Comparison of ENCODE assay signal across 10 cellular contexts in genomic region chr9:130663258-130664171, GRCh38. TPM values are rescaled to one million over a fixed set of nuclear protein-coding genes. Genes with fewer than 3 reads are reported as not detected.
A peak's percentile ranks its signal among the peaks of the same experiment; 100 is the strongest.
DNase-seq lines count a peak whose midpoint lies in the region; ATAC-seq, FAIRE-seq and TF ChIP-seq lines count a peak whose summit lies in the region.
"Had no signal": no experiment of that assay in that cellular context is flagged by ENCODE, and none has a peak within 500 bp of the region (broad histone marks: within the 10 kb centered on the region; RNA-seq: fewer than 3 reads in every experiment).

No MANE protein-coding gene starts in this region.

- no peaks in the 10 kb centered on the region for H3K9me3 ChIP-seq in HepG2 (ENCODE audit: low read length)
- no peaks in the 10 kb centered on the region for H3K9me3 ChIP-seq in vagina

- DNase-seq in stimulated activated CD4-positive, alpha-beta T cell treated with anti-CD3 and anti-CD28 coated beads, Interleukin-15, amount 100 ng/mL, for 24 hours: peak; percentile 44
- no peak for DNase-seq in stimulated activated CD4-positive, alpha-beta T cell treated with anti-CD3 and anti-CD28 coated beads, Interleukin-2, amount 100 ng/mL, for 48 hours
- DNase-seq in activated naive CD4-positive, alpha-beta T cell treated with anti-CD3 and anti-CD28 coated beads, Interleukin-2, amount 50 U/mL, for 16 hours: peak; percentile 32
- DNase-seq in HepG2 (ENCODE audit: low spot score) (no peak), midbrain (lab: John Stamatoyannopoulos, UW) (no peak), islet precursor cell (no peak), vagina (ENCODE audit: extremely low spot score in 2 of 2) (no peak)

- no TSS peak for BruUV-seq in HepG2 (replicated peaks; lab: Mats Ljungman, UMichigan)

- intact Hi-C loops in HepG2 (cut with micrococcal nuclease; ENCODE audit: unreplicated experiment) (no loop called here), vagina (cut with DNase I) (no loop called here)

- WGBS in HepG2 (ENCODE audit: low lambda C conversion rate): 30% methylated on average over 40 of the region's 80 CpGs

- no peak for FAIRE-seq in HepG2 (lab: Jason Lieb, UNC)
- FAIRE-seq: G401.6 had no signal

- no peak overlapping the region for H3K27ac ChIP-seq in HepG2 (ENCODE audit: extremely low read length, insufficient read depth, low read length)
- no peak overlapping the region for H3K27ac ChIP-seq in vagina

- no peak for TF ChIP-seq RAD21 in HepG2 (CRISPR knock-in tag; IDR thresholded peaks at IDR 0.05)

- in situ Hi-C loops in HepG2 (cut with HindIII; ENCODE audit: extremely low pct_ligation_motif_present, low pct_unique_long_range_greater_than_20kb): no loop called here

- no peak for TF ChIP-seq EP300 in HepG2 (IDR thresholded peaks at IDR 0.05; ENCODE audit: low read depth in 2 of 2, low read length in 2 of 2)
- TF ChIP-seq EP300 in HepG2 (CRISPR knock-in tag; IDR thresholded peaks at IDR 0.05; ENCODE audit: borderline replicate concordance): no peak

- H3K4me1 ChIP-seq in HepG2 (ENCODE audit: insufficient read depth, low read length): peaks cover 26% of the 10 kb centered on the region
- H3K4me1 ChIP-seq in vagina: peaks cover 76% of the 10 kb centered on the region

- H3K4me2 ChIP-seq in HepG2 (ENCODE audit: low read depth, low read length): peak overlapping the region; percentile 36

- H3K36me3 ChIP-seq in HepG2 (replicated peaks in 1 of 2; ENCODE audit: control insufficient read depth in 1 of 2, insufficient read depth in 2 of 2, low read length in 2 of 2) (no peaks in the 10 kb centered on the region), vagina (no peaks in the 10 kb centered on the region)

- TF ChIP-seq CTCF in HepG2 (CRISPR knock-in tag; IDR thresholded peaks at IDR 0.05): no peak
- no peak for TF ChIP-seq CTCF in vagina (IDR thresholded peaks at IDR 0.05)

- POLR2A ChIA-PET in HepG2 (lab: Yijun Ruan, JAX): interaction anchor here (1.0 kb wide), 1 partner anchor 19 kb away, joined by 3 read pairs; no protein-coding TSS in a partner anchor

- ATAC-seq in HepG2 (peak; percentile 65), HG03469 (IDR thresholded peaks at IDR 0.05; ENCODE audit: unreplicated experiment) (no peak)
- ATAC-seq: HCT116 had no signal

- H4K20me1 ChIP-seq in HepG2 (ENCODE audit: insufficient read depth, low read length): peaks cover 4% of the 10 kb centered on the region; the same call in 1 of the 2 replicates

- peak overlapping the region in 1 of 3 experiments; percentile 40; a peak in 1 of 6 replicates for H3K4me3 ChIP-seq in HepG2 (replicated peaks in 1 of 3; ENCODE audit: insufficient read depth in 1 of 3, low read depth in 2 of 3, low read length in 3 of 3)
- H3K4me3 ChIP-seq in vagina: peak overlapping the region in 1 of 2 donors; percentile 36

- no peak overlapping the region for H2AFZ ChIP-seq in HepG2 (ENCODE audit: low read length)

- TF ChIP-seq POLR2A in HepG2 (IDR thresholded peaks at IDR 0.05; ENCODE audit: insufficient read depth in 1 of 2, low read depth in 2 of 2, low read length in 2 of 2) (no peak), vagina (IDR thresholded peaks at IDR 0.05) (no peak)

- H3K79me2 ChIP-seq in HepG2 (ENCODE audit: insufficient read depth, low read length): no peaks in the 10 kb centered on the region

- CTCF ChIA-PET in HepG2 (lab: Yijun Ruan, JAX; ENCODE audit: low intra/inter-chr PET ratio, low total read pairs): no interaction called here

- no peak overlapping the region for H3K9ac ChIP-seq in HepG2 (ENCODE audit: insufficient read depth, low read depth, low read length)

- H3K27me3 ChIP-seq in HepG2 (ENCODE audit: control insufficient read depth in 1 of 2, insufficient read depth in 2 of 2, low read length in 2 of 2): peaks cover 29 to 96% of the 10 kb centered on the region in 2 experiments
- peaks cover 46% of the 10 kb centered on the region for H3K27me3 ChIP-seq in vagina

TF ChIP-seq in HepG2, 621 proteins besides CTCF, POLR2A, EP300 and RAD21 (continues in another document):
- TF ChIP-seq NFYB (CRISPR knock-in tag; IDR thresholded peaks at IDR 0.05): no peak
- TF ChIP-seq, protein P1, sequence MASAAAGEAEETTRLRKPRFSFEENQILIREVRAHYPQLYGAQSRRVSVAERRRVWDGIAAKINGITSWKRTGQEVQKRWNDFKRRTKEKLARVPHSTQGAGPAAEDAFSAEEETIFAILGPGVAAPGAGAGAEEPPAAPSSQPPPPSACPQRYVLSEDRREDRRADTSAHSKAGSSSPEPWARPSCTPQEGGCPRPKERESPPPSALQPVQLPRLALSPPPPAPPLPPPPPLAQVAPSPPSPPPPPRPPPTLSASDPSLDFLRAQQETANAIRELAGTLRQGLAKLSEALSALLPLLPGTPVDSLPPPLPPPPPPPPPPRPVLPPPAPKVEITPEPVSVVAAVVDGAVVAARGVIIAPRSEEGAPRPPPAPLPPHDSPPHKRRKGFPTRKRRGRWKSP (CRISPR knock-in tag; IDR thresholded peaks at IDR 0.05): no peak
- TF ChIP-seq HNRNPLL (IDR thresholded peaks at IDR 0.05; ENCODE audit: low read depth, low read length, poor library complexity, severe bottlenecking): no peak
- peak; percentile 96 for TF ChIP-seq ZNF777 (CRISPR knock-in tag; IDR thresholded peaks at IDR 0.05)
- TF ChIP-seq ARNT2 (CRISPR knock-in tag; IDR thresholded peaks at IDR 0.05; ENCODE audit: low read depth): no peak
- peak; percentile 42; the same call in 1 of the 2 replicates for TF ChIP-seq BCL6 (CRISPR knock-in tag; IDR thresholded peaks at IDR 0.05)

RNA-seq across cellular contexts. Expression of gene PRDM12, which starts 0.9 kb away (rescaled TPM):
- total RNA-seq in HepG2 (2016; rRNA removed; fragmentation: Illumina TruSeq; extraction: Trizol) (0.04 TPM in 1 of 2 replicates, not detected in the other), vagina (not detected)
- not detected in 2 replicates for total RNA-seq in HepG2 (2016; cell fraction: cytosol; rRNA removed; fragmentation: Illumina TruSeq; extraction: Trizol; ENCODE audit: low read depth)
- 0.09 TPM in 1 of 2 replicates, not detected in the other for total RNA-seq in HepG2 (2016; cell fraction: insoluble cytoplasmic fraction; rRNA removed; fragmentation: Illumina TruSeq; extraction: Trizol)
- 0.15 TPM in 1 of 2 replicates, not detected in the other for total RNA-seq in HepG2 (2016; cell fraction: membrane; rRNA removed; fragmentation: Illumina TruSeq; extraction: Trizol)
- not detected in 2 replicates for total RNA-seq in HepG2 (2016; cell fraction: nucleus; rRNA removed; fragmentation: Illumina TruSeq; extraction: Trizol)
- polyA plus RNA-seq in HepG2 (2011; rRNA removed): 0.07 and 0.08 TPM in 2 replicates
- 0.08 and 0.12 TPM in 2 replicates for polyA plus RNA-seq in HepG2 (2011; cell fraction: cytosol; rRNA removed)
- polyA plus RNA-seq in HepG2 (2011; cell fraction: nucleus; rRNA removed): 0.13 and 0.19 TPM in 2 replicates
- polyA plus RNA-seq in HepG2 (2012): 0.17 and 0.27 TPM in 2 replicates
- 0.08 and 0.09 TPM in 2 replicates for polyA plus RNA-seq in HepG2 (2016; cell fraction: cytosol; fragmentation: Illumina TruSeq; extraction: Trizol; ENCODE audit: low read depth)
- polyA plus RNA-seq in HepG2 (2016; cell fraction: insoluble cytoplasmic fraction; fragmentation: Illumina TruSeq; extraction: Trizol; ENCODE audit: low read depth): 0.12 and 0.42 TPM in 2 replicates
- 0.09 and 0.16 TPM in 2 replicates for polyA plus RNA-seq in HepG2 (2016; cell fraction: membrane; fragmentation: Illumina TruSeq; extraction: Trizol; ENCODE audit: low read depth)
- 0.24 and 0.30 TPM in 2 replicates for polyA plus RNA-seq in HepG2 (2016; cell fraction: nucleus; fragmentation: Illumina TruSeq; extraction: Trizol; ENCODE audit: insufficient read depth, low read depth)
- polyA minus RNA-seq in HepG2 (2011; rRNA and poly(A)+ RNA removed; ENCODE audit: low replicate concordance): 0.12 and 0.40 TPM in 2 replicates
- polyA minus RNA-seq in HepG2 (2011; cell fraction: cytosol; rRNA and poly(A)+ RNA removed): not detected in 2 replicates
- not detected in 2 replicates for polyA minus RNA-seq in HepG2 (2011; cell fraction: nucleus; rRNA and poly(A)+ RNA removed)

RNA-seq across cellular contexts. Expression of gene EXOSC2, which starts 30.1 kb away (rescaled TPM):
- total RNA-seq in HepG2 (2016; rRNA removed; fragmentation: Illumina TruSeq; extraction: Trizol) (63.8 and 74.2 TPM in 2 replicates), vagina (13.5 TPM)
- 12.8 and 14.5 TPM in 2 replicates for total RNA-seq in HepG2 (2016; cell fraction: cytosol; rRNA removed; fragmentation: Illumina TruSeq; extraction: Trizol; ENCODE audit: low read depth)
- 68.2 and 72.7 TPM in 2 replicates for total RNA-seq in HepG2 (2016; cell fraction: insoluble cytoplasmic fraction; rRNA removed; fragmentation: Illumina TruSeq; extraction: Trizol)
- total RNA-seq in HepG2 (2016; cell fraction: membrane; rRNA removed; fragmentation: Illumina TruSeq; extraction: Trizol): 20.9 and 24.0 TPM in 2 replicates
- 62.3 and 62.8 TPM in 2 replicates for total RNA-seq in HepG2 (2016; cell fraction: nucleus; rRNA removed; fragmentation: Illumina TruSeq; extraction: Trizol)
- 24.9 and 27.5 TPM in 2 replicates for polyA plus RNA-seq in HepG2 (2011; rRNA removed)
- 17.0 and 21.5 TPM in 2 replicates for polyA plus RNA-seq in HepG2 (2011; cell fraction: cytosol; rRNA removed)
- 39.4 and 40.1 TPM in 2 replicates for polyA plus RNA-seq in HepG2 (2011; cell fraction: nucleus; rRNA removed)
- polyA plus RNA-seq in HepG2 (2012): 14.9 and 20.3 TPM in 2 replicates
- 5.0 TPM in 2 replicates for polyA plus RNA-seq in HepG2 (2016; cell fraction: cytosol; fragmentation: Illumina TruSeq; extraction: Trizol; ENCODE audit: low read depth)
- 55.4 and 66.7 TPM in 2 replicates for polyA plus RNA-seq in HepG2 (2016; cell fraction: insoluble cytoplasmic fraction; fragmentation: Illumina TruSeq; extraction: Trizol; ENCODE audit: low read depth)
- 9.3 and 9.6 TPM in 2 replicates for polyA plus RNA-seq in HepG2 (2016; cell fraction: membrane; fragmentation: Illumina TruSeq; extraction: Trizol; ENCODE audit: low read depth)
- 97.7 and 110 TPM in 2 replicates for polyA plus RNA-seq in HepG2 (2016; cell fraction: nucleus; fragmentation: Illumina TruSeq; extraction: Trizol; ENCODE audit: insufficient read depth, low read depth)
- 28.7 and 165 TPM in 2 replicates for polyA minus RNA-seq in HepG2 (2011; rRNA and poly(A)+ RNA removed; ENCODE audit: low replicate concordance)
- polyA minus RNA-seq in HepG2 (2011; cell fraction: cytosol; rRNA and poly(A)+ RNA removed): 21.2 and 31.5 TPM in 2 replicates
- 51.8 and 52.0 TPM in 2 replicates for polyA minus RNA-seq in HepG2 (2011; cell fraction: nucleus; rRNA and poly(A)+ RNA removed)

Comparison
In these comparisons a context has a peak if more than half of its experiments do, and no peak if none do; other contexts are left out.
1. DNase-seq: peak in stimulated activated CD4-positive, alpha-beta T cell treated with anti-CD3 and anti-CD28 coated beads, Interleukin-15, amount 100 ng/mL, for 24 hours (single experiment) and activated naive CD4-positive, alpha-beta T cell treated with anti-CD3 and anti-CD28 coated beads, Interleukin-2, amount 50 U/mL, for 16 hours (single experiment); none in stimulated activated CD4-positive, alpha-beta T cell treated with anti-CD3 and anti-CD28 coated beads, Interleukin-2, amount 100 ng/mL, for 48 hours (0 of 2), HepG2 (single experiment), midbrain (single experiment), islet precursor cell (single experiment) and vagina (0 of 2).